Comparison of ENCODE assay signal across 13 cellular contexts in genomic region chr2:240992572-240993291, GRCh38. TPM values are rescaled to one million over a fixed set of nuclear protein-coding genes. Genes with fewer than 3 reads are reported as not detected.
DNase-seq lines count a peak whose midpoint lies in the region; ATAC-seq, FAIRE-seq and TF ChIP-seq lines count a peak whose summit lies in the region.
"Had no signal": no experiment of that assay in that cellular context is flagged by ENCODE, and none has a peak within 500 bp of the region (broad histone marks: within the 10 kb centered on the region; RNA-seq: fewer than 3 reads in every experiment).

No MANE protein-coding gene starts in this region.

- no peak for TF ChIP-seq CTCF in coronary artery (IDR thresholded peaks at IDR 0.05)
- TF ChIP-seq CTCF in osteoblast (IDR thresholded peaks at IDR 0.05; ENCODE audit: extremely low read depth, low read depth, low read length), result no peak

- peaks cover 25% of the 10 kb centered on the region for H3K4me1 ChIP-seq in osteoblast (ENCODE audit: insufficient read depth, low read length)
- peaks cover under 1% of the 10 kb centered on the region for H3K4me1 ChIP-seq in urinary bladder (ENCODE audit: insufficient read depth)

- FAIRE-seq in H54 (lab: Jason Lieb, UNC), result no peak

- ATAC-seq in GM21619 (IDR thresholded peaks at IDR 0.05; ENCODE audit: unreplicated experiment), result no peak
- no peak for ATAC-seq in HG03439 (IDR thresholded peaks at IDR 0.05; ENCODE audit: unreplicated experiment)

- no peak for TF ChIP-seq POLR2A in H54 (IDR thresholded peaks at IDR 0.05; ENCODE audit: low read depth, low read length)

- H3K4me3 ChIP-seq in coronary artery (no peak overlapping the region), osteoblast (ENCODE audit: insufficient read depth, low read length) (no peak overlapping the region), urinary bladder (ENCODE audit: low read depth, low read length) (no peak overlapping the region)

- H2AFZ ChIP-seq in osteoblast (ENCODE audit: low read length), result peak overlapping the region; percentile 88

- H3K4me3 Mint-ChIP-seq in activated naive CD4-positive, alpha-beta T cell treated with anti-CD3 and anti-CD28 coated beads for 36 hours, result no peak overlapping the region
- H3K4me3 Mint-ChIP-seq: activated CD4-positive, alpha-beta memory T cell treated with anti-CD3 and anti-CD28 coated beads for 36 hours had no signal

- H3K36me3 ChIP-seq in osteoblast (ENCODE audit: insufficient read depth, low read length) (no peaks in the 10 kb centered on the region), urinary bladder (ENCODE audit: insufficient read depth) (no peaks in the 10 kb centered on the region)
- H3K36me3 ChIP-seq: brain microvascular endothelial cell had no signal

- no peaks in the 10 kb centered on the region for H3K9me3 Mint-ChIP-seq in activated naive CD4-positive, alpha-beta T cell treated with anti-CD3 and anti-CD28 coated beads for 36 hours
- H3K9me3 Mint-ChIP-seq: activated CD4-positive, alpha-beta memory T cell treated with anti-CD3 and anti-CD28 coated beads for 36 hours had no signal

- DNase-seq in activated naive CD4-positive, alpha-beta T cell treated with anti-CD3 and anti-CD28 coated beads for 36 hours, result peak; percentile 34
- DNase-seq in activated naive CD4-positive, alpha-beta T cell treated with Interleukin-2 at 50 U/mL for 16 hours, result no peak
- DNase-seq in coronary artery (ENCODE audit: low spot score), result no peak
- peak; percentile 45 for DNase-seq in osteoblast (ENCODE audit: insufficient read length, low spot score, missing footprints)
- DNase-seq in H54 (ENCODE audit: insufficient read length, low spot score), result no peak
- DNase-seq: activated CD4-positive, alpha-beta memory T cell treated with anti-CD3 and anti-CD28 coated beads for 36 hours; erythroblast; GDM1; NCI-H524 treated with DMSO at 0.1 percent for 48 hours had no signal

- H3K27ac Mint-ChIP-seq in activated naive CD4-positive, alpha-beta T cell treated with anti-CD3 and anti-CD28 coated beads for 36 hours, result no peak overlapping the region
- H3K27ac Mint-ChIP-seq: activated CD4-positive, alpha-beta memory T cell treated with anti-CD3 and anti-CD28 coated beads for 36 hours had no signal

- no peak overlapping the region for H3K4me2 ChIP-seq in osteoblast (ENCODE audit: insufficient read depth, low read length)

- H4K20me1 ChIP-seq in osteoblast (ENCODE audit: insufficient read depth, low read length), result no peaks in the 10 kb centered on the region

- intact Hi-C loops in activated naive CD4-positive, alpha-beta T cell treated with anti-CD3 and anti-CD28 coated beads for 36 hours (cut with micrococcal nuclease), result no loop called here

- CTCF ChIA-PET in activated naive CD4-positive, alpha-beta T cell treated with anti-CD3 and anti-CD28 coated beads for 36 hours (lab: Charles Lee), result interaction anchor here (1.7 kb wide), 1 partner anchor 9 kb away, joined by 4 read pairs; no protein-coding TSS in a partner anchor

- peaks cover 8% of the 10 kb centered on the region for H3K9me3 ChIP-seq in osteoblast (ENCODE audit: low read depth, low read length)

- no peaks in the 10 kb centered on the region for H3K27me3 ChIP-seq in osteoblast (ENCODE audit: insufficient read depth, low read length)
- H3K27me3 ChIP-seq: brain microvascular endothelial cell had no signal

- H3K27ac ChIP-seq in coronary artery (peak overlapping the region; percentile 77 to 90), osteoblast (ENCODE audit: low read depth, low read length) (no peak overlapping the region), urinary bladder (ENCODE audit: low read depth) (peak overlapping the region; percentile 2)
- H3K27ac ChIP-seq: brain microvascular endothelial cell had no signal

- WGBS in urinary bladder, result 68% methylated on average over 20 of the region's 20 CpGs

- H3K36me3 Mint-ChIP-seq in activated naive CD4-positive, alpha-beta T cell treated with anti-CD3 and anti-CD28 coated beads for 36 hours (ENCODE audit: low read depth), result no peaks in the 10 kb centered on the region
- H3K36me3 Mint-ChIP-seq: activated CD4-positive, alpha-beta memory T cell treated with anti-CD3 and anti-CD28 coated beads for 36 hours had no signal

- peaks cover 9% of the 10 kb centered on the region for H3K27me3 Mint-ChIP-seq in activated naive CD4-positive, alpha-beta T cell treated with anti-CD3 and anti-CD28 coated beads for 36 hours (ENCODE audit: low read depth)

- no peaks in the 10 kb centered on the region for H3K79me2 ChIP-seq in osteoblast (ENCODE audit: insufficient read depth, low read length)

- H3K4me1 Mint-ChIP-seq in activated naive CD4-positive, alpha-beta T cell treated with anti-CD3 and anti-CD28 coated beads for 36 hours (ENCODE audit: low read depth), result peaks cover 8% of the 10 kb centered on the region

RNA-seq across cellular contexts. Expression of gene SNED1, which starts 5.7 kb away (rescaled TPM):
- under 1 TPM; 0.35 to 0.60 TPM for total RNA-seq in activated naive CD4-positive, alpha-beta T cell treated with anti-CD3 and anti-CD28 coated beads for 36 hours
- total RNA-seq in osteoblast (94.8 and 127 TPM in 2 replicates), urinary bladder (11.5 TPM)
- polyA plus RNA-seq in urinary bladder, result 17.1 TPM

Comparison
In these comparisons a context has a peak if more than half of its experiments do, and no peak if none do; other contexts are left out.
1. DNase-seq: peak in activated naive CD4-positive, alpha-beta T cell treated with anti-CD3 and anti-CD28 coated beads for 36 hours (single experiment) and osteoblast (single experiment); none in activated naive CD4-positive, alpha-beta T cell treated with Interleukin-2 at 50 U/mL for 16 hours (single experiment), coronary artery (single experiment) and H54 (single experiment).